Comparison of ENCODE assay signal across 10 cellular contexts in the genomic region with DNA sequence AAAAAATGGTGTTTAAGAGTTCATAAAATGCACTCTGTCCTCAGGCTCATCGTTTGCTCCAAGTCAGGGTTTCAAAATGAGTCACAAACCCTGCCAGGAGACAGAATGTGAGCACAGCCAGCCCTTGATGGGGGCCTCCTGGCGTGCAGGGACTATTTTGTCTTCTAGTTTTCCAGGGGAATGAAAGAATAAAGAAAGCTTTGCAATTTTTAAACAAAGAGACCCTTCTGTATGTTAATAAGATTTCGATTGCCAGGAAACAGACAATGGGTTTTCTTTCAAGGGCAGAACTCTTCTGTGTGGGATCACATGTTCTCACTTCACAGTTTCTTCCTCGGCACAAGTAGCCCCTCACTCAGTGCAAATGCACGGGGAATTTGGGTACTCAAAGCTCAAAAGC.
A peak's percentile ranks its signal among the peaks of the same experiment; 100 is the strongest.
DNase-seq lines count a peak whose midpoint lies in the region; ATAC-seq and TF ChIP-seq lines count a peak whose summit lies in the region.
"Had no signal": no experiment of that assay in that cellular context is flagged by ENCODE, and none has a peak within 500 bp of the region (broad histone marks: within the 10 kb centered on the region; RNA-seq: fewer than 3 reads in every experiment).

No MANE protein-coding gene starts in this region.

- no peak overlapping the region for H3K27ac Mint-ChIP-seq in type B pancreatic cell
- H3K27ac Mint-ChIP-seq: stimulated activated naive CD8-positive, alpha-beta T cell treated with anti-CD3 and anti-CD28 coated beads, Interleukin-15, amount 100 ng/mL, for 72 hours had no signal

- TF ChIP-seq POLR2A in gastroesophageal sphincter (IDR thresholded peaks at IDR 0.05): no peak

- peak overlapping the region in 1 of 4 donors; percentile 12 for H3K27ac ChIP-seq in gastroesophageal sphincter

- TF ChIP-seq EP300 in gastroesophageal sphincter (IDR thresholded peaks at IDR 0.05): no peak

- ATAC-seq in GM18511 (IDR thresholded peaks at IDR 0.05; ENCODE audit: unreplicated experiment) (peak; percentile 92), HG02623 (IDR thresholded peaks at IDR 0.05; ENCODE audit: unreplicated experiment) (peak; percentile 57), gastroesophageal sphincter (no peak)
- ATAC-seq: stimulated activated naive CD8-positive, alpha-beta T cell treated with anti-CD3 and anti-CD28 coated beads, Interleukin-15, amount 100 ng/mL, for 72 hours had no signal

- peaks cover 7% of the 10 kb centered on the region for H3K4me1 Mint-ChIP-seq in type B pancreatic cell (ENCODE audit: unreplicated experiment)
- H3K4me1 Mint-ChIP-seq: stimulated activated naive CD8-positive, alpha-beta T cell treated with anti-CD3 and anti-CD28 coated beads, Interleukin-15, amount 100 ng/mL, for 72 hours had no signal

- H3K27me3 Mint-ChIP-seq in type B pancreatic cell: peaks cover 10% of the 10 kb centered on the region
- H3K27me3 Mint-ChIP-seq: stimulated activated naive CD8-positive, alpha-beta T cell treated with anti-CD3 and anti-CD28 coated beads, Interleukin-15, amount 100 ng/mL, for 72 hours had no signal

- TF ChIP-seq CTCF in type B pancreatic cell (conservative IDR thresholded peaks at IDR 0.05) (no peak), gastroesophageal sphincter (IDR thresholded peaks at IDR 0.05) (no peak)

- H3K36me3 ChIP-seq in gastroesophageal sphincter: no peaks in the 10 kb centered on the region

- DNase-seq in amygdala (lab: John Stamatoyannopoulos, UW) (peak in 34 of 56 donors; percentile 1 to 66 (median 20)), middle frontal gyrus (ENCODE audit: extremely low spot score, low spot score) (peak; percentile 25), type B pancreatic cell (ENCODE audit: extremely low spot score, unreplicated experiment) (no peak), NOMO-1 treated with DMSO at 0.1 percent for 48 hours (lab: John Stamatoyannopoulos, UW; ENCODE audit: unreplicated experiment) (no peak)
- DNase-seq in stimulated activated CD4-positive, alpha-beta T cell treated with anti-CD3 and anti-CD28 coated beads, Interleukin-4, amount 100 ng/mL, for 24 hours: no peak
- DNase-seq: NCI-H1694; stimulated activated naive CD8-positive, alpha-beta T cell treated with anti-CD3 and anti-CD28 coated beads, Interleukin-15, amount 100 ng/mL, for 72 hours had no signal

- 17 to 32% methylated on average over 5 of the region's 5 CpGs for WGBS in gastroesophageal sphincter (ENCODE audit: low coverage in 1 of 2), 2 donors

- H3K4me3 Mint-ChIP-seq in type B pancreatic cell: no peak overlapping the region
- H3K4me3 Mint-ChIP-seq: stimulated activated naive CD8-positive, alpha-beta T cell treated with anti-CD3 and anti-CD28 coated beads, Interleukin-15, amount 100 ng/mL, for 72 hours had no signal

- no peaks in the 10 kb centered on the region for H3K4me1 ChIP-seq in gastroesophageal sphincter

- H3K4me3 ChIP-seq in gastroesophageal sphincter: no peak overlapping the region

- no peaks in the 10 kb centered on the region for H3K36me3 Mint-ChIP-seq in type B pancreatic cell

- H3K27me3 ChIP-seq in gastroesophageal sphincter: no peaks in the 10 kb centered on the region

- H3K9me3 ChIP-seq in gastroesophageal sphincter: no peaks in the 10 kb centered on the region

- no peaks in the 10 kb centered on the region for H3K9me3 Mint-ChIP-seq in type B pancreatic cell

Comparison
In these comparisons a context has a peak if more than half of its experiments do, and no peak if none do; other contexts are left out.
1. DNase-seq: peak in amygdala (34 of 56) and middle frontal gyrus (single experiment); none in type B pancreatic cell (single experiment), NOMO-1 treated with DMSO at 0.1 percent for 48 hours (single experiment) and stimulated activated CD4-positive, alpha-beta T cell treated with anti-CD3 and anti-CD28 coated beads, Interleukin-4, amount 100 ng/mL, for 24 hours (single experiment).